18 cellular contexts compared by ENCODE assay signal in the genomic region with DNA sequence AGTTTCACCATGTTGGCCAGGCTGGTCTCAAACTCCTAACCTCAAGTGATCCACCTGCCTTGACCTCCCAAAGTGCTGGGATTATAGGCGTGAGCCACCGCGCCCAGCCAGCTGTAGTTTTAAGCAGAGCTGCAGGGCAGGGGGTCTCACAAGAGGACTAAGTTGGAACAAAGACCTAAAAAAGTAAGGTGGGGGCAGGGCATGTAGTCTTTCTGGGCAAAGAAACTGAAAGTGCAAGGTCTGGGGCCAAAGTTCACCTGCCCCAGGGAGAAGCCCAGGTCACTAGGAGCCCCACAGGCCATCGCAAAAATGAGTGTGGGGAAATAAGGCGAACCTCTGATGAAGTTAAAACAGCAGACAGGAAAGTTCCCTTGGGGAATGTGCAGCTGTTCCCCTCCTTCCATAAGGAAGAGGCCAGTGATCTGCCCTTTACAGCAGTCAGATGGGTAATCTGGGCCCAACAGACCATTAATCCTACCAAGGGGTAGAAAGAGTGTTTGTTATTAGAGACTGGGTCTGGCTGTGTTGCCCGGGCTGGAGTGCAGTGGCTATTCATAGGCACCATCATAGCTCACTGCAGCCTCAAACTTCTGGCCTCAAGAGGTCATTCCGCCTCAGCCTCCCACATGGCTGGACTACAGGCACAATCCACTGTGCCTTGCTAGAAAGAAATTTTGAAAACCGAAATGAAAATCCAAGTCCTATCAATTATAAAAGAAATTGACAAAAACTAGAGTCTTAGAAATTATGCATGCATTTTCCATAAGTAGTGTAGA. TPM values are rescaled to one million over a fixed set of nuclear protein-coding genes. Genes with fewer than 3 reads are reported as not detected.
DNase-seq lines count a peak whose midpoint lies in the region; ATAC-seq, FAIRE-seq and TF ChIP-seq lines count a peak whose summit lies in the region.
"Had no signal": no experiment of that assay in that cellular context is flagged by ENCODE, and none has a peak within 500 bp of the region (broad histone marks: within the 10 kb centered on the region; RNA-seq: fewer than 3 reads in every experiment).

No MANE protein-coding gene starts in this region.

- H3K4me3 ChIP-seq in Loucy (ENCODE audit: low read length, poor library complexity, severe bottlenecking) (peak overlapping the region; percentile 5), body of pancreas (no peak overlapping the region), pancreas (peak overlapping the region in 1 of 4 donors; percentile 1), SK-N-SH (ENCODE audit: low read depth in 2 of 2, low read length in 1 of 2) (no peak overlapping the region), PC-9 (no peak overlapping the region)
- H3K4me3 ChIP-seq: GM23248 had no signal

- H4K20me1 ChIP-seq in Loucy (ENCODE audit: insufficient read depth, low read length, poor library complexity, severe bottlenecking) (peaks cover 4% of the 10 kb centered on the region), SK-N-SH (ENCODE audit: insufficient read depth) (no peaks in the 10 kb centered on the region), PC-9 (ENCODE audit: insufficient read depth) (no peaks in the 10 kb centered on the region)

- H3K4me1 Mint-ChIP-seq in activated CD4-positive, alpha-beta memory T cell treated with anti-CD3 and anti-CD28 coated beads, Interleukin-2, amount 10 ng/mL, durations not matched to agents 7 days and 5 days, result peaks cover 66% of the 10 kb centered on the region
- H3K4me1 Mint-ChIP-seq in activated CD4-positive, alpha-beta memory T cell treated with anti-CD3 and anti-CD28 coated beads for 36 hours (ENCODE audit: low read depth), result peaks cover 72% of the 10 kb centered on the region

- no peaks in the 10 kb centered on the region for H3K27me3 ChIP-seq in Loucy (ENCODE audit: insufficient read depth, low read length, poor library complexity, severe bottlenecking)
- no peaks in the 10 kb centered on the region for H3K27me3 ChIP-seq in body of pancreas
- no peaks in the 10 kb centered on the region for H3K27me3 ChIP-seq in pancreas
- H3K27me3 ChIP-seq in SK-N-SH (ENCODE audit: insufficient read depth), result no peaks in the 10 kb centered on the region
- H3K27me3 ChIP-seq in PC-9 (ENCODE audit: insufficient read depth, low read depth), result no peaks in the 10 kb centered on the region

- no peak for TF ChIP-seq POLR2A in body of pancreas (IDR thresholded peaks at IDR 0.05)

- no peaks in the 10 kb centered on the region; the same call in 1 of the 2 replicates for H3K9me3 ChIP-seq in Loucy (ENCODE audit: insufficient read depth, low read depth, low read length)
- no peaks in the 10 kb centered on the region for H3K9me3 ChIP-seq in body of pancreas
- no peaks in the 10 kb centered on the region for H3K9me3 ChIP-seq in pancreas
- no peaks in the 10 kb centered on the region for H3K9me3 ChIP-seq in SK-N-SH
- H3K9me3 ChIP-seq in PC-9 (ENCODE audit: insufficient read depth, low read depth), result no peaks in the 10 kb centered on the region

- no peaks in the 10 kb centered on the region for H3K27me3 Mint-ChIP-seq in activated CD4-positive, alpha-beta memory T cell treated with anti-CD3 and anti-CD28 coated beads, Interleukin-2, amount 10 ng/mL, durations not matched to agents 7 days and 5 days
- peaks cover 1% of the 10 kb centered on the region for H3K27me3 Mint-ChIP-seq in activated CD4-positive, alpha-beta memory T cell treated with anti-CD3 and anti-CD28 coated beads for 36 hours

- H3K36me3 ChIP-seq in Loucy (ENCODE audit: insufficient read depth, low read length), result peaks cover 9% of the 10 kb centered on the region; the same call in 1 of the 2 replicates
- peaks cover 0 to 5% of the 10 kb centered on the region in 2 donors for H3K36me3 ChIP-seq in body of pancreas (replicated peaks in 1 of 2; ENCODE audit: insufficient read depth in 1 of 2, low read depth in 2 of 2)
- H3K36me3 ChIP-seq in pancreas, result peaks cover 0 to 6% (median 0%) of the 10 kb centered on the region in 3 donors
- H3K36me3 ChIP-seq in SK-N-SH (replicated peaks in 1 of 2; ENCODE audit: control insufficient read depth in 1 of 2, insufficient read depth in 2 of 2, low read length in 1 of 2), result peaks cover 23 to 30% of the 10 kb centered on the region in 2 experiments
- H3K36me3 ChIP-seq in PC-9 (ENCODE audit: low read depth), result peaks cover 6% of the 10 kb centered on the region; the same call in 1 of the 2 replicates

- TF ChIP-seq CTCF in Loucy (conservative IDR thresholded peaks at IDR 0.05; ENCODE audit: low read length) (no peak), body of pancreas (IDR thresholded peaks at IDR 0.05) (no peak), pancreas (IDR thresholded peaks at IDR 0.05) (no peak), SK-N-SH (IDR thresholded peaks at IDR 0.05) (no peak), PC-9 (conservative IDR thresholded peaks at IDR 0.05) (no peak)

- TF ChIP-seq EP300 in SK-N-SH (IDR thresholded peaks at IDR 0.05; ENCODE audit: borderline replicate concordance in 1 of 2, low read depth in 1 of 2, low read length in 1 of 2), result no peak

- peak overlapping the region; percentile 8 to 80 (median 70) for H3K27ac ChIP-seq in body of pancreas
- peak overlapping the region in 3 of 4 donors; percentile 44 to 79 (median 74) for H3K27ac ChIP-seq in pancreas
- no peak overlapping the region for H3K27ac ChIP-seq in SK-N-SH (ENCODE audit: low read depth in 2 of 2, low read length in 1 of 2)
- no peak overlapping the region for H3K27ac ChIP-seq in PC-9
- H3K27ac ChIP-seq: GM23248 had no signal

- no peak overlapping the region for H3K4me3 Mint-ChIP-seq in activated CD4-positive, alpha-beta memory T cell treated with anti-CD3 and anti-CD28 coated beads, Interleukin-2, amount 10 ng/mL, durations not matched to agents 7 days and 5 days
- H3K4me3 Mint-ChIP-seq in activated CD4-positive, alpha-beta memory T cell treated with anti-CD3 and anti-CD28 coated beads for 36 hours, result no peak overlapping the region
- H3K4me3 Mint-ChIP-seq: CD8-positive, alpha-beta T cell had no signal

- peaks cover 6% of the 10 kb centered on the region for H3K9me3 Mint-ChIP-seq in activated CD4-positive, alpha-beta memory T cell treated with anti-CD3 and anti-CD28 coated beads, Interleukin-2, amount 10 ng/mL, durations not matched to agents 7 days and 5 days
- peaks cover 21% of the 10 kb centered on the region for H3K9me3 Mint-ChIP-seq in activated CD4-positive, alpha-beta memory T cell treated with anti-CD3 and anti-CD28 coated beads for 36 hours

- H3K79me2 ChIP-seq in Loucy (ENCODE audit: insufficient read depth, low read length), result peaks cover 41% of the 10 kb centered on the region
- peaks cover 18% of the 10 kb centered on the region; the same call in 1 of the 2 replicates for H3K79me2 ChIP-seq in SK-N-SH (ENCODE audit: insufficient read depth)
- H3K79me2 ChIP-seq in PC-9 (ENCODE audit: low read depth), result peaks cover 28% of the 10 kb centered on the region

- H3K9ac ChIP-seq in Loucy (ENCODE audit: low read depth, low read length, poor library complexity, severe bottlenecking) (no peak overlapping the region), SK-N-SH (no peak overlapping the region)
- H3K9ac ChIP-seq: GM23248 had no signal

- 77% methylated on average over 8 of the region's 8 CpGs for WGBS in body of pancreas, 2 donors
- 78 to 79% methylated on average over 8 of the region's 8 CpGs for WGBS in pancreas, 2 donors
- WGBS in SK-N-SH (ENCODE audit: low lambda C conversion rate), result 95% methylated on average over 7 of the region's 8 CpGs

- peak overlapping the region; percentile 8 for H3K27ac Mint-ChIP-seq in activated CD4-positive, alpha-beta memory T cell treated with anti-CD3 and anti-CD28 coated beads, Interleukin-2, amount 10 ng/mL, durations not matched to agents 7 days and 5 days
- H3K27ac Mint-ChIP-seq in activated CD4-positive, alpha-beta memory T cell treated with anti-CD3 and anti-CD28 coated beads for 36 hours, result no peak overlapping the region
- H3K27ac Mint-ChIP-seq: CD8-positive, alpha-beta T cell had no signal

- H2AFZ ChIP-seq in Loucy (ENCODE audit: low read length) (no peak overlapping the region), SK-N-SH (ENCODE audit: low read depth) (no peak overlapping the region), PC-9 (no peak overlapping the region)
- H2AFZ ChIP-seq: GM23248 had no signal

- H3K4me2 ChIP-seq in Loucy (ENCODE audit: low read depth, low read length, poor library complexity, severe bottlenecking) (peak overlapping the region; percentile 91), SK-N-SH (no peak overlapping the region), PC-9 (no peak overlapping the region)

- ATAC-seq in body of pancreas (no peak), pancreas (no peak)
- ATAC-seq: CD8-positive, alpha-beta T cell; left ventricle myocardium superior had no signal

- no TSS peak for BruUV-seq in PC-9 (replicated peaks; lab: Mats Ljungman, UMichigan)

- no peak for DNase-seq in activated CD4-positive, alpha-beta memory T cell treated with anti-CD3 and anti-CD28 coated beads, Interleukin-2, amount 10 ng/mL, durations not matched to agents 7 days and 5 days
- DNase-seq in activated CD4-positive, alpha-beta memory T cell treated with anti-CD3 and anti-CD28 coated beads for 36 hours, result no peak
- DNase-seq in body of pancreas, result no peak
- peak in 1 of 6 donors; percentile 9 for DNase-seq in pancreas
- DNase-seq in SK-N-SH, result no peak
- no peak for DNase-seq in PC-9
- no peak for DNase-seq in OCI-M1 (lab: John Stamatoyannopoulos, UW)
- DNase-seq: CD8-positive, alpha-beta T cell; GM23248; Karpas-422; left ventricle myocardium superior; NCI-H2171; NK-92 treated with Interleukin-12 subunit alpha and Interleukin-12 subunit beta, amount 100 ng/mL, for 24 hours; SHP77 had no signal

- H3K4me1 ChIP-seq in Loucy (ENCODE audit: insufficient read depth, low read length, poor library complexity, severe bottlenecking) (peaks cover 48% of the 10 kb centered on the region), body of pancreas (peaks cover 55% of the 10 kb centered on the region), pancreas (peaks cover 31 to 37% (median 35%) of the 10 kb centered on the region in 3 donors), SK-N-SH (ENCODE audit: control insufficient read depth in 1 of 2, insufficient read depth in 2 of 2, low read depth in 1 of 2, low read length in 1 of 2) (peaks cover 5 to 13% of the 10 kb centered on the region in 2 experiments; a peak in 3 of 4 replicates), PC-9 (replicated peaks; ENCODE audit: insufficient read depth) (peaks cover 17% of the 10 kb centered on the region)

- CTCF ChIA-PET in activated CD4-positive, alpha-beta memory T cell treated with anti-CD3 and anti-CD28 coated beads, Interleukin-2, amount 10 ng/mL, durations not matched to agents 7 days and 5 days (lab: Charles Lee), result no interaction called here
- CTCF ChIA-PET in activated CD4-positive, alpha-beta memory T cell treated with anti-CD3 and anti-CD28 coated beads for 36 hours (lab: Charles Lee), result interaction anchor here (0.8 kb wide), 1 partner anchor 140 kb away, joined by 3 read pairs; no protein-coding TSS in a partner anchor
- CTCF ChIA-PET in SK-N-SH (lab: Yijun Ruan, JAX) (interaction anchor here (0.8 kb wide), 1 partner anchor 206 kb away, joined by 4 read pairs; no protein-coding TSS in a partner anchor), PC-9 (lab: Charles Lee) (no interaction called here)

- peaks cover 48% of the 10 kb centered on the region for H3K36me3 Mint-ChIP-seq in activated CD4-positive, alpha-beta memory T cell treated with anti-CD3 and anti-CD28 coated beads, Interleukin-2, amount 10 ng/mL, durations not matched to agents 7 days and 5 days (ENCODE audit: low read depth)
- peaks cover 48% of the 10 kb centered on the region for H3K36me3 Mint-ChIP-seq in activated CD4-positive, alpha-beta memory T cell treated with anti-CD3 and anti-CD28 coated beads for 36 hours

- TF ChIP-seq RAD21 in SK-N-SH (IDR thresholded peaks at IDR 0.05; ENCODE audit: low read length), result no peak

- POLR2A ChIA-PET in activated CD4-positive, alpha-beta memory T cell treated with anti-CD3 and anti-CD28 coated beads, Interleukin-2, amount 10 ng/mL, durations not matched to agents 7 days and 5 days (lab: Charles Lee), result no interaction called here
- POLR2A ChIA-PET in activated CD4-positive, alpha-beta memory T cell treated with anti-CD3 and anti-CD28 coated beads for 36 hours (lab: Charles Lee), result no interaction called here
- POLR2A ChIA-PET in SK-N-SH (lab: Yijun Ruan, JAX), result no interaction called here
- POLR2A ChIA-PET in PC-9 (lab: Charles Lee; ENCODE audit: unreplicated experiment), result no interaction called here

- H3F3A ChIP-seq in Loucy (ENCODE audit: low read depth) (peaks cover 10% of the 10 kb centered on the region), SK-N-SH (replicated peaks; ENCODE audit: insufficient read depth) (no peaks in the 10 kb centered on the region), PC-9 (ENCODE audit: insufficient read depth, low read depth) (peaks cover 30% of the 10 kb centered on the region; the same call in 1 of the 2 replicates)

- no peak for FAIRE-seq in pancreas (lab: Jason Lieb, UNC)
- FAIRE-seq: endometrium, GM12892, urothelium cell line had no signal

- intact Hi-C loops in activated CD4-positive, alpha-beta memory T cell treated with anti-CD3 and anti-CD28 coated beads for 36 hours (cut with micrococcal nuclease), result loop anchor here (5.0 to 10.0 kb wide), 3 partner anchors 141 to 361 kb away; a partner anchor contains a TSS
- intact Hi-C loops in body of pancreas (cut with DNase I) (no loop called here), pancreas (cut with DNase I) (no loop called here), PC-9 (cut with micrococcal nuclease; ENCODE audit: unreplicated experiment) (loop anchor here (10.0 kb wide), 1 partner anchor 121 kb away; no protein-coding TSS in a partner anchor)

- no peaks in the 10 kb centered on the region for H3K9me2 ChIP-seq in Loucy (replicated peaks; ENCODE audit: low read depth, low read length)
- no peaks in the 10 kb centered on the region for H3K9me2 ChIP-seq in SK-N-SH
- peaks cover 4% of the 10 kb centered on the region; the same call in 1 of the 2 replicates for H3K9me2 ChIP-seq in PC-9 (ENCODE audit: insufficient read depth)

RNA-seq across cellular contexts. Expression of a gene that starts 2.8 kb away (rescaled TPM):
- total RNA-seq in activated CD4-positive, alpha-beta memory T cell treated with anti-CD3 and anti-CD28 coated beads, Interleukin-2, amount 10 ng/mL, durations not matched to agents 7 days and 5 days, result 10 to 100 TPM; 22.0 to 22.6 TPM
- total RNA-seq in activated CD4-positive, alpha-beta memory T cell treated with anti-CD3 and anti-CD28 coated beads for 36 hours, result 10 to 100 TPM; 47.9 to 51.8 TPM
- total RNA-seq in body of pancreas (10 to 100 TPM; 18.5 to 32.4 TPM), pancreas (10 to 100 TPM; 16.7 to 33.5 (median 29.0) TPM), PC-9 (2021) (33.9 and 40.0 TPM in 2 replicates)
- polyA plus RNA-seq in pancreas (10 to 100 TPM; 13.8 to 17.1 TPM), SK-N-SH (2012; rRNA removed) (19.1 and 20.9 TPM in 2 replicates)
- 13.0 and 17.2 TPM in 2 replicates for polyA plus RNA-seq in SK-N-SH (2012; cell fraction: cytosol; rRNA removed)
- 25.5 and 29.9 TPM in 2 replicates for polyA plus RNA-seq in SK-N-SH (2012; cell fraction: nucleus; rRNA removed)

RNA-seq across cellular contexts. Expression of a gene that starts 36.5 kb away (rescaled TPM):
- under 1 TPM; 0.05 to 0.18 TPM for total RNA-seq in activated CD4-positive, alpha-beta memory T cell treated with anti-CD3 and anti-CD28 coated beads, Interleukin-2, amount 10 ng/mL, durations not matched to agents 7 days and 5 days
- under 1 TPM; 0.12 to 0.14 TPM for total RNA-seq in activated CD4-positive, alpha-beta memory T cell treated with anti-CD3 and anti-CD28 coated beads for 36 hours
- total RNA-seq in body of pancreas, result not detected
- under 1 TPM in 5 of 6 donors, not detected in 1; 0.05 to 0.72 (median 0.12) TPM for total RNA-seq in pancreas
- polyA plus RNA-seq in pancreas, result under 1 TPM; 0.38 to 0.42 TPM
- polyA plus RNA-seq in SK-N-SH (2012; rRNA removed), result 0.03 and 0.05 TPM in 2 replicates
- polyA plus RNA-seq in SK-N-SH (2012; cell fraction: cytosol; rRNA removed), result not detected in 2 replicates
- polyA plus RNA-seq in SK-N-SH (2012; cell fraction: nucleus; rRNA removed), result 0.07 and 0.08 TPM in 2 replicates
- total RNA-seq in PC-9 (2021), result 1.1 and 2.2 TPM in 2 replicates
- total RNA-seq: CD8-positive, alpha-beta T cell; left ventricle myocardium superior had no signal

Comparison
In these comparisons a context has a peak if more than half of its experiments do, and no peak if none do; other contexts are left out.
1. CTCF ChIA-PET loops: an anchor here in activated CD4-positive, alpha-beta memory T cell treated with anti-CD3 and anti-CD28 coated beads for 36 hours (0.8 kb wide) and SK-N-SH (0.8 kb wide); none called in activated CD4-positive, alpha-beta memory T cell treated with anti-CD3 and anti-CD28 coated beads, Interleukin-2, amount 10 ng/mL, durations not matched to agents 7 days and 5 days and PC-9.
2. H3K27ac ChIP-seq: peak in body of pancreas (4 of 4) and pancreas (3 of 4); none in SK-N-SH (0 of 2) and PC-9 (single experiment).
3. intact Hi-C loops: an anchor here in activated CD4-positive, alpha-beta memory T cell treated with anti-CD3 and anti-CD28 coated beads for 36 hours (5.0 to 10.0 kb wide) and PC-9 (10.0 kb wide); none called in body of pancreas and pancreas.